Comparison of ENCODE assay signal across 20 cellular contexts in genomic region chr12:124678421-124678893, GRCh38.
DNase-seq lines count a peak whose midpoint lies in the region; ATAC-seq, FAIRE-seq and TF ChIP-seq lines count a peak whose summit lies in the region.
"Had no signal": no experiment of that assay in that cellular context is flagged by ENCODE, and none has a peak within 500 bp of the region (broad histone marks: within the 10 kb centered on the region; RNA-seq: fewer than 3 reads in every experiment).

No MANE protein-coding gene starts in this region.

- TF ChIP-seq CTCF in SK-N-SH (IDR thresholded peaks at IDR 0.05) (no peak), smooth muscle cell (IDR thresholded peaks at IDR 0.05; ENCODE audit: borderline replicate concordance, insufficient read depth, poor library complexity, severe bottlenecking) (no peak), breast epithelium (IDR thresholded peaks at IDR 0.05) (no peak)

- no peaks in the 10 kb centered on the region for H3K9me2 ChIP-seq in SK-N-SH

- intact Hi-C loops in breast epithelium (cut with DNase I; ENCODE audit: low total_unique reads): no loop called here

- H3K27me3 ChIP-seq in SK-N-SH (ENCODE audit: insufficient read depth) (no peaks in the 10 kb centered on the region), smooth muscle cell (ENCODE audit: low read depth) (no peaks in the 10 kb centered on the region), breast epithelium (no peaks in the 10 kb centered on the region)
- H3K27me3 ChIP-seq: body of pancreas, colonic mucosa, vagina had no signal

- FAIRE-seq in GM12892 (lab: Jason Lieb, UNC): no peak
- FAIRE-seq: endometrium, GM12878 had no signal

- TF ChIP-seq RAD21 in SK-N-SH (IDR thresholded peaks at IDR 0.05; ENCODE audit: low read length): no peak

- no peak for TF ChIP-seq EP300 in SK-N-SH (IDR thresholded peaks at IDR 0.05; ENCODE audit: borderline replicate concordance in 1 of 2, low read depth in 1 of 2, low read length in 1 of 2)

- no peak for ATAC-seq in SK-N-SH treated with all-trans-retinoic acid at 6 μM for 48 hours
- ATAC-seq: activated CD8-positive, alpha-beta memory T cell treated with anti-CD3 and anti-CD28 coated beads, Interleukin-2, amount 10 ng/mL, durations not matched to agents 7 days and 5 days; activated T-helper 17 cell treated with anti-CD3 and anti-CD28 coated beads, Interleukin-2, amount 50 U/mL, for 72 hours; body of pancreas; GM12878 had no signal

- H3K9ac ChIP-seq in SK-N-SH: no peak overlapping the region
- H3K9ac ChIP-seq in smooth muscle cell (ENCODE audit: low read depth): no peak overlapping the region
- H3K9ac ChIP-seq: KMS-11 had no signal

- CTCF ChIA-PET in SK-N-SH (lab: Yijun Ruan, JAX): interaction anchor here (1.7 kb wide), 1 partner anchor 88 kb away, joined by 5 read pairs; no protein-coding TSS in a partner anchor

- 72% methylated on average over 4 of the region's 15 CpGs for WGBS in SK-N-SH (ENCODE audit: low lambda C conversion rate)
- WGBS in smooth muscle cell (ENCODE audit: low lambda C conversion rate): 58% methylated on average over 13 of the region's 15 CpGs

- no peak for TF ChIP-seq POLR2A in breast epithelium (IDR thresholded peaks at IDR 0.05)
- no peak for TF ChIP-seq POLR2A in GM12892 (IDR thresholded peaks at IDR 0.05; ENCODE audit: low read depth, low read length)

- H3K4me3 ChIP-seq in SK-N-SH (ENCODE audit: low read depth in 2 of 2, low read length in 1 of 2) (no peak overlapping the region), smooth muscle cell (no peak overlapping the region), breast epithelium (no peak overlapping the region)
- H3K4me3 ChIP-seq: body of pancreas, colonic mucosa, GM12878, vagina had no signal

- H3K27ac ChIP-seq in SK-N-SH (ENCODE audit: low read depth in 2 of 2, low read length in 1 of 2) (no peak overlapping the region), smooth muscle cell (ENCODE audit: low read depth) (peak overlapping the region; percentile 11), breast epithelium (no peak overlapping the region)
- H3K27ac ChIP-seq: colonic mucosa, KMS-11 had no signal

- H3K4me1 ChIP-seq in SK-N-SH (ENCODE audit: control insufficient read depth in 1 of 2, insufficient read depth in 2 of 2, low read depth in 1 of 2, low read length in 1 of 2) (peaks cover 25 to 50% of the 10 kb centered on the region in 2 experiments; a peak in 3 of 4 replicates), smooth muscle cell (ENCODE audit: low read depth) (peaks cover 27% of the 10 kb centered on the region), breast epithelium (peaks cover 14 to 23% of the 10 kb centered on the region in 2 donors)
- H3K4me1 ChIP-seq: colonic mucosa had no signal

- H2AFZ ChIP-seq in SK-N-SH (ENCODE audit: low read depth) (no peak overlapping the region), smooth muscle cell (ENCODE audit: low read depth) (no peak overlapping the region)

- no peaks in the 10 kb centered on the region for H3K79me2 ChIP-seq in SK-N-SH (ENCODE audit: insufficient read depth)
- no peaks in the 10 kb centered on the region for H3K79me2 ChIP-seq in smooth muscle cell (ENCODE audit: low read depth)

- peak; percentile 57 for DNase-seq in SK-N-SH
- peak; percentile 38 for DNase-seq in UCSD-AML1 (lab: John Stamatoyannopoulos, UW; ENCODE audit: unreplicated experiment)
- DNase-seq in kidney glomerular epithelial cell (lab: John Stamatoyannopoulos, UW): peak; percentile 75
- DNase-seq in smooth muscle cell (lab: John Stamatoyannopoulos, UW; ENCODE audit: unreplicated experiment): no peak
- DNase-seq in breast epithelium (ENCODE audit: low spot score in 2 of 2): no peak
- no peak for DNase-seq in GM12892 (ENCODE audit: insufficient read length)
- no peak for DNase-seq in AG08396 (ENCODE audit: low spot score)
- DNase-seq: 8988T; activated CD8-positive, alpha-beta memory T cell treated with anti-CD3 and anti-CD28 coated beads, Interleukin-2, amount 10 ng/mL, durations not matched to agents 7 days and 5 days; body of pancreas; colonic mucosa; GOT3; NCI-H1092; NCI-H2107 had no signal

- H4K20me1 ChIP-seq in SK-N-SH (ENCODE audit: insufficient read depth) (no peaks in the 10 kb centered on the region), smooth muscle cell (ENCODE audit: low read depth) (no peaks in the 10 kb centered on the region)

- H3K9me3 ChIP-seq in SK-N-SH: no peaks in the 10 kb centered on the region
- H3K9me3 ChIP-seq in smooth muscle cell (replicated peaks; ENCODE audit: low read depth): no peaks in the 10 kb centered on the region
- no peaks in the 10 kb centered on the region for H3K9me3 ChIP-seq in breast epithelium
- H3K9me3 ChIP-seq: body of pancreas, colonic mucosa, vagina had no signal

- H3F3A ChIP-seq in SK-N-SH (replicated peaks; ENCODE audit: insufficient read depth) (peaks cover 12% of the 10 kb centered on the region), smooth muscle cell (ENCODE audit: low read depth) (peaks cover 21% of the 10 kb centered on the region)

- POLR2A ChIA-PET in SK-N-SH (lab: Yijun Ruan, JAX): interaction anchor here (0.6 kb wide), 1 partner anchor 276 kb away, joined by 3 read pairs; no protein-coding TSS in a partner anchor

- H3K4me2 ChIP-seq in SK-N-SH: no peak overlapping the region
- H3K4me2 ChIP-seq in smooth muscle cell: no peak overlapping the region
- H3K4me2 ChIP-seq: KMS-11 had no signal

- H3K36me3 ChIP-seq in SK-N-SH (replicated peaks in 1 of 2; ENCODE audit: control insufficient read depth in 1 of 2, insufficient read depth in 2 of 2, low read length in 1 of 2) (no peaks in the 10 kb centered on the region), smooth muscle cell (ENCODE audit: low read depth) (no peaks in the 10 kb centered on the region), breast epithelium (no peaks in the 10 kb centered on the region)
- H3K36me3 ChIP-seq: colonic mucosa, vagina had no signal

TF ChIP-seq in SK-N-SH, 30 proteins besides CTCF, POLR2A, EP300 and RAD21:
- TF ChIP-seq YY1 (IDR thresholded peaks at IDR 0.05; ENCODE audit: low read depth): no peak
- TF ChIP-seq PBX3 (IDR thresholded peaks at IDR 0.05): no peak
- no peak for TF ChIP-seq SMC3 (IDR thresholded peaks at IDR 0.05; ENCODE audit: low read depth, low read length)

TF ChIP-seq in SK-N-SH treated with all-trans-retinoic acid at 6 μM for 48 hours, 23 proteins besides CTCF, POLR2A, EP300 and RAD21:
- TF ChIP-seq GLIS3 (CRISPR knock-in tag; IDR thresholded peaks at IDR 0.05) (no peak), CSDC2 (CRISPR knock-in tag; IDR thresholded peaks at IDR 0.05) (no peak), ESRRG (CRISPR knock-in tag; IDR thresholded peaks at IDR 0.05) (no peak), ARNTL (CRISPR knock-in tag; IDR thresholded peaks at IDR 0.05; ENCODE audit: borderline replicate concordance, low read depth) (no peak), ZFP30 (CRISPR knock-in tag; IDR thresholded peaks at IDR 0.05) (no peak)

Comparison
In these comparisons a context has a peak if more than half of its experiments do, and no peak if none do; other contexts are left out.
1. DNase-seq: peak in SK-N-SH (single experiment), UCSD-AML1 (single experiment) and kidney glomerular epithelial cell (single experiment); none in smooth muscle cell (single experiment), breast epithelium (0 of 2), GM12892 (single experiment) and AG08396 (single experiment).